10 cellular contexts compared by ENCODE assay signal in the genomic region with DNA sequence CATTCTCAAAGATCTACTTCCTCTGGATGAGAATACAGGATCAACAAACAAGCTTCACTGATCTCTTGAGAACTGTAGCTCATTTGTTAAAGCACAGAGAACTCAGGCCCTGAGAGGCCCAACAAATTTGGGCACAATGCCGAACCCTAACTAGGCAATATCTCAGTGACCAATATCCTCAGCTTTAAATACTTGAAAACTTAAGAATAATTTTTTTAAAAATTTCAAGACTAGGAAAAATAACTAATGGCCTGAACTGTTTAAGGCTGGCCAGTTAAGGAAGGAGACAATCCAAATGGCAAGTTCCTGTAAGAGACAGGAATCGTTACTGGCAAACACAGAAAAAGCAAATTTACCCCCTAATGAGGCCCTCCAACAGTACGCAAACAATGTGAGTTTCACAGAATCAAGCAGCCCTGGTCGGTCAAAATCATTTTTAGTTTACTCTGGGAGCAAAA. TPM values are rescaled to one million over a fixed set of nuclear protein-coding genes. Genes with fewer than 3 reads are reported as not detected.
DNase-seq lines count a peak whose midpoint lies in the region; ATAC-seq and TF ChIP-seq lines count a peak whose summit lies in the region.
"Had no signal": no experiment of that assay in that cellular context is flagged by ENCODE, and none has a peak within 500 bp of the region (broad histone marks: within the 10 kb centered on the region; RNA-seq: fewer than 3 reads in every experiment).

No MANE protein-coding gene starts in this region.

- H3K4me3 ChIP-seq in coronary artery (peak overlapping the region; percentile 55), liver (ENCODE audit: low read depth in 1 of 3, low read length in 3 of 3) (no peak overlapping the region)
- no peak overlapping the region for H3K4me3 ChIP-seq in effector memory CD4-positive, alpha-beta T cell (ENCODE audit: insufficient read depth, low read depth, low read length, poor library complexity, severe bottlenecking)
- H3K4me3 ChIP-seq: K562 had no signal

- peaks cover 0 to 6% (median under 1%) of the 10 kb centered on the region in 4 donors for H3K36me3 ChIP-seq in liver (ENCODE audit: control insufficient read depth in 4 of 4, insufficient read depth in 3 of 4, low read depth in 1 of 4, low read length in 3 of 4)
- H3K36me3 ChIP-seq in effector memory CD4-positive, alpha-beta T cell (ENCODE audit: control insufficient read depth, insufficient read depth, low read length), result no peaks in the 10 kb centered on the region

- H3K27me3 ChIP-seq in liver (ENCODE audit: control insufficient read depth in 4 of 4, insufficient read depth in 4 of 4, low read length in 3 of 4), result no peaks in the 10 kb centered on the region
- no peaks in the 10 kb centered on the region for H3K27me3 ChIP-seq in effector memory CD4-positive, alpha-beta T cell (replicated peaks; ENCODE audit: control insufficient read depth, insufficient read depth, low read length, poor library complexity, severe bottlenecking)

- no peaks in the 10 kb centered on the region for H3K9me3 ChIP-seq in liver (ENCODE audit: control insufficient read depth in 4 of 4, low read length in 3 of 4)
- H3K9me3 ChIP-seq in effector memory CD4-positive, alpha-beta T cell (ENCODE audit: control insufficient read depth, low read length), result no peaks in the 10 kb centered on the region

- peaks cover 0 to 27% (median 8%) of the 10 kb centered on the region in 4 donors for H3K4me1 ChIP-seq in liver (ENCODE audit: control insufficient read depth in 4 of 4, insufficient read depth in 4 of 4, low read length in 3 of 4)
- H3K4me1 ChIP-seq in effector memory CD4-positive, alpha-beta T cell (ENCODE audit: control insufficient read depth, insufficient read depth, low read length, poor library complexity, severe bottlenecking), result no peaks in the 10 kb centered on the region

- TF ChIP-seq RAD21 in liver (IDR thresholded peaks at IDR 0.05), result no peak

- DNase-seq in NCI-H146 treated with DMSO at 0.1 percent for 48 hours (lab: John Stamatoyannopoulos, UW; ENCODE audit: unreplicated experiment), result peak; percentile 8
- DNase-seq in coronary artery (ENCODE audit: low spot score), result no peak
- DNase-seq in superior temporal gyrus (ENCODE audit: extremely low spot score), result peak; percentile 79
- no peak for DNase-seq in effector memory CD4-positive, alpha-beta T cell
- no peak for DNase-seq in occipital lobe (lab: John Stamatoyannopoulos, UW)
- DNase-seq in GM19240 (ENCODE audit: insufficient read length, low spot score), result no peak
- DNase-seq: activated CD4-positive, CD25-positive, alpha-beta regulatory T cell treated with anti-CD3 and anti-CD28 coated beads, Interleukin-2, amount 50 U/mL, for 72 hours had no signal

- no peak for ATAC-seq in GM19397 (IDR thresholded peaks at IDR 0.05; ENCODE audit: unreplicated experiment)
- ATAC-seq: K562 had no signal

- H3K9ac ChIP-seq in liver (ENCODE audit: low read depth in 1 of 2, low read length in 2 of 2), result peak overlapping the region in 1 of 2 donors; percentile 81

- no peak for TF ChIP-seq CTCF in coronary artery (IDR thresholded peaks at IDR 0.05)
- no peak for TF ChIP-seq CTCF in liver (IDR thresholded peaks at IDR 0.05; ENCODE audit: low read depth, low read length, missing input control)

- WGBS in liver, result 25% methylated on average over 4 of the region's 4 CpGs

- H3K27ac ChIP-seq in coronary artery (peak overlapping the region; percentile 65 to 80), liver (ENCODE audit: low read depth in 1 of 2, low read length in 2 of 2) (peak overlapping the region; percentile 23 to 65)
- H3K27ac ChIP-seq in effector memory CD4-positive, alpha-beta T cell (ENCODE audit: insufficient read depth, low read length, poor library complexity, severe bottlenecking), result no peak overlapping the region

TF ChIP-seq in liver, 16 proteins besides CTCF, POLR2A, EP300 and RAD21:
- TF ChIP-seq TAF1 (conservative IDR thresholded peaks at IDR 0.05), result peak; percentile 29
- no peak for TF ChIP-seq HNF4G (IDR thresholded peaks at IDR 0.05)

RNA-seq across cellular contexts. Expression of a gene that starts 39.7 kb away (rescaled TPM):
- 10 to 100 TPM; 47.8 to 65.3 TPM for total RNA-seq in liver
- 10 to 100 TPM; 14.4 to 18.3 TPM for polyA plus RNA-seq in liver
- 96.7 TPM for total RNA-seq in occipital lobe

Comparison
In these comparisons a context has a peak if more than half of its experiments do, and no peak if none do; other contexts are left out.
1. DNase-seq: peak in NCI-H146 treated with DMSO at 0.1 percent for 48 hours (single experiment) and superior temporal gyrus (single experiment); none in coronary artery (single experiment), effector memory CD4-positive, alpha-beta T cell (0 of 3), occipital lobe (single experiment) and GM19240 (single experiment).